8 cellular contexts compared by ENCODE assay signal in the genomic region with DNA sequence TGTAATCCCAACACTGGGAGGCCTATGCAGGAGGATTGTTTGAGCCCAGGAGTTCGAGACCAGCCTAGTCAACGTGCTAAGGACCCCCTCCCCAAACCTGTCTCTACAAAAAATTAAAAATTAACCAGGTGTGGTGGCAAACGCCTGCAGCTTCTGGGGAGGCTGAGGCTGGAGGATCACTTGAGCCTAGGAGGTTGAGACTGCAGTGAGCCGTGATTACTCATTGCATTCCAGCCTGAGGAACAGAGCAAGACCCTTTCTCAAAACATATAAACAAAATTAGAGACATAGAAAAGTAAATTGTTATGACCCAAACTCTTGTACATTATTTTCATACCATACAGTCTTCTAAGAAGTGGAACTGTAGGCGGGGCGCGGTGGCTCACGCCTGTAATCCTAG. TPM values are rescaled to one million over a fixed set of nuclear protein-coding genes. Genes with fewer than 3 reads are reported as not detected.
DNase-seq lines count a peak whose midpoint lies in the region; ATAC-seq, FAIRE-seq and TF ChIP-seq lines count a peak whose summit lies in the region.

No MANE protein-coding gene starts in this region.

- no peak overlapping the region for H2AFZ ChIP-seq in PC-9

- H3K9me2 ChIP-seq in PC-9 (ENCODE audit: insufficient read depth) = no peaks in the 10 kb centered on the region

- peaks cover 20 to 49% (median 43%) of the 10 kb centered on the region in 3 donors for H3K4me1 Mint-ChIP-seq in CD8-positive, alpha-beta memory T cell

- H3K27ac Mint-ChIP-seq in CD8-positive, alpha-beta memory T cell = peak overlapping the region in 7 of 8 donors; percentile 91 to 100 (median 95)

- peaks cover 18% of the 10 kb centered on the region for H3K4me1 ChIP-seq in CD8-positive, alpha-beta memory T cell (ENCODE audit: insufficient read depth, low read length)
- H3K4me1 ChIP-seq in PC-9 (replicated peaks; ENCODE audit: insufficient read depth) (peaks cover 28% of the 10 kb centered on the region), pancreas (peaks cover 5 to 10% (median 6%) of the 10 kb centered on the region in 3 donors)

- no peaks in the 10 kb centered on the region for H3K27me3 Mint-ChIP-seq in CD8-positive, alpha-beta memory T cell

- no peaks in the 10 kb centered on the region for H3K36me3 ChIP-seq in CD8-positive, alpha-beta memory T cell (ENCODE audit: insufficient read depth, low read length)
- H3K36me3 ChIP-seq in PC-9 (ENCODE audit: low read depth) = no peaks in the 10 kb centered on the region
- H3K36me3 ChIP-seq in pancreas = no peaks in the 10 kb centered on the region

- H3K4me3 ChIP-seq in CD8-positive, alpha-beta memory T cell (ENCODE audit: low read length) = peak overlapping the region; percentile 99
- H3K4me3 ChIP-seq in PC-9 (peak overlapping the region; percentile 96), epithelial cell of proximal tubule (ENCODE audit: low read depth, low read length) (peak overlapping the region; percentile 96), pancreas (peak overlapping the region; percentile 59 to 94 (median 74))

- peaks cover 5% of the 10 kb centered on the region; the same call in 1 of the 2 replicates for H4K20me1 ChIP-seq in PC-9 (ENCODE audit: insufficient read depth)

- DNase-seq in CD8-positive, alpha-beta memory T cell = no peak
- no peak for DNase-seq in PC-9
- no peak for DNase-seq in epithelial cell of proximal tubule (ENCODE audit: low read depth)
- DNase-seq in pancreas = no peak
- no peak for DNase-seq in NCI-H1436 treated with DMSO at 0.1 percent for 48 hours (lab: John Stamatoyannopoulos, UW)
- no peak for DNase-seq in NCI-H526 (lab: John Stamatoyannopoulos, UW)
- DNase-seq in left colon = no peak
- no peak for DNase-seq in activated CD4-positive, alpha-beta T cell treated with anti-CD3 and anti-CD28 coated beads, Interleukin-2, amount 50 U/mL, for 48 hours

- H3F3A ChIP-seq in PC-9 (ENCODE audit: insufficient read depth, low read depth) = peaks cover 17% of the 10 kb centered on the region; the same call in 1 of the 2 replicates

- peaks cover 0 to 25% (median 4%) of the 10 kb centered on the region in 3 donors for H3K36me3 Mint-ChIP-seq in CD8-positive, alpha-beta memory T cell

- peak overlapping the region; percentile 98 for H3K27ac ChIP-seq in CD8-positive, alpha-beta memory T cell (ENCODE audit: low read depth, low read length)
- peak overlapping the region; percentile 53; the same call in 1 of the 2 replicates for H3K27ac ChIP-seq in PC-9
- no peak overlapping the region for H3K27ac ChIP-seq in pancreas

- BruUV-seq in PC-9 (replicated peaks; lab: Mats Ljungman, UMichigan) = TSS peak; percentile 55

- POLR2A ChIA-PET in CD8-positive, alpha-beta memory T cell (lab: Charles Lee) = no interaction called here
- POLR2A ChIA-PET in PC-9 (lab: Charles Lee; ENCODE audit: unreplicated experiment) = no interaction called here

- WGBS in pancreas, 2 donors = 64% methylated on average over 8 of the region's 8 CpGs

- ATAC-seq in pancreas = no peak
- ATAC-seq in left colon = no peak

- TF ChIP-seq CTCF in PC-9 (conservative IDR thresholded peaks at IDR 0.05) (no peak), epithelial cell of proximal tubule (conservative IDR thresholded peaks at IDR 0.05; ENCODE audit: low read depth, low read length) (no peak), pancreas (IDR thresholded peaks at IDR 0.05) (no peak)

- no peaks in the 10 kb centered on the region for H3K9me3 ChIP-seq in CD8-positive, alpha-beta memory T cell (ENCODE audit: low read length)
- H3K9me3 ChIP-seq in PC-9 (ENCODE audit: insufficient read depth, low read depth) = no peaks in the 10 kb centered on the region
- H3K9me3 ChIP-seq in pancreas = no peaks in the 10 kb centered on the region

- peaks cover 58% of the 10 kb centered on the region for H3K79me2 ChIP-seq in PC-9 (ENCODE audit: low read depth)

- H3K27me3 ChIP-seq in CD8-positive, alpha-beta memory T cell (ENCODE audit: insufficient read depth, low read length, poor library complexity, severe bottlenecking) = no peaks in the 10 kb centered on the region
- H3K27me3 ChIP-seq in PC-9 (ENCODE audit: insufficient read depth, low read depth) = no peaks in the 10 kb centered on the region
- H3K27me3 ChIP-seq in pancreas = no peaks in the 10 kb centered on the region

- H3K4me2 ChIP-seq in PC-9 = peak overlapping the region; percentile 81

- CTCF ChIA-PET in CD8-positive, alpha-beta memory T cell (lab: Charles Lee) = interaction anchor here (2.6 kb wide), 1 partner anchor 16 kb away, joined by 16 read pairs; no protein-coding TSS in a partner anchor
- CTCF ChIA-PET in PC-9 (lab: Charles Lee) = no interaction called here

- H3K4me3 Mint-ChIP-seq in CD8-positive, alpha-beta memory T cell = peak overlapping the region; percentile 90 to 99 (median 94)

- no peak for FAIRE-seq in pancreas (lab: Jason Lieb, UNC)

- H3K9me3 Mint-ChIP-seq in CD8-positive, alpha-beta memory T cell = no peaks in the 10 kb centered on the region

- intact Hi-C loops in PC-9 (cut with micrococcal nuclease; ENCODE audit: unreplicated experiment) (loop anchor here (5.0 kb wide), 1 partner anchor 143 kb away; no protein-coding TSS in a partner anchor), pancreas (cut with DNase I) (no loop called here), left colon (cut with DNase I, micrococcal nuclease) (loop anchor here in 1 of 2 donors (10.0 kb wide), 1 partner anchor 170 kb away; no protein-coding TSS in a partner anchor)

RNA-seq across cellular contexts. Expression of gene GPR107, which starts 1.1 kb away (rescaled TPM):
- 10 to 100 TPM; 21.3 to 21.4 TPM for total RNA-seq in CD8-positive, alpha-beta memory T cell
- 4.2 TPM for polyA plus RNA-seq in CD8-positive, alpha-beta memory T cell
- total RNA-seq in PC-9 (2021) = 66.4 and 77.4 TPM in 2 replicates
- 13.5 and 15.8 TPM in 2 replicates for total RNA-seq in epithelial cell of proximal tubule
- 10 to 100 TPM; 12.4 to 19.8 (median 17.2) TPM for total RNA-seq in pancreas
- 1 to 10 TPM; 5.1 to 8.7 TPM for polyA plus RNA-seq in pancreas
- 10 to 100 TPM; 44.6 to 48.6 TPM for total RNA-seq in left colon

RNA-seq across cellular contexts. Expression of gene FNBP1, which starts 11.8 kb away (rescaled TPM):
- 100 to 1,000 TPM; 226 to 230 TPM for total RNA-seq in CD8-positive, alpha-beta memory T cell
- polyA plus RNA-seq in CD8-positive, alpha-beta memory T cell = 176 TPM
- 68.2 and 80.7 TPM in 2 replicates for total RNA-seq in PC-9 (2021)
- 8.8 and 25.6 TPM in 2 replicates for total RNA-seq in epithelial cell of proximal tubule
- 10 to 100 TPM in 2 of 6 donors, 1 to 10 TPM in 4; 6.5 to 18.5 (median 7.8) TPM for total RNA-seq in pancreas
- 1 to 10 TPM; 5.3 to 7.0 TPM for polyA plus RNA-seq in pancreas
- 10 to 100 TPM; 27.2 to 53.0 TPM for total RNA-seq in left colon

Comparison
In these comparisons a context has a peak if more than half of its experiments do, and no peak if none do; other contexts are left out.
1. H3K27ac ChIP-seq: peak in CD8-positive, alpha-beta memory T cell (single experiment) and PC-9 (single experiment); none in pancreas (0 of 4).
2. Peak in every context shown above with its lines, with median percentiles within 50 percentile points of each other: H3K4me3 ChIP-seq.